ENCODE assay signal across 16 cellular contexts in the genomic region with DNA sequence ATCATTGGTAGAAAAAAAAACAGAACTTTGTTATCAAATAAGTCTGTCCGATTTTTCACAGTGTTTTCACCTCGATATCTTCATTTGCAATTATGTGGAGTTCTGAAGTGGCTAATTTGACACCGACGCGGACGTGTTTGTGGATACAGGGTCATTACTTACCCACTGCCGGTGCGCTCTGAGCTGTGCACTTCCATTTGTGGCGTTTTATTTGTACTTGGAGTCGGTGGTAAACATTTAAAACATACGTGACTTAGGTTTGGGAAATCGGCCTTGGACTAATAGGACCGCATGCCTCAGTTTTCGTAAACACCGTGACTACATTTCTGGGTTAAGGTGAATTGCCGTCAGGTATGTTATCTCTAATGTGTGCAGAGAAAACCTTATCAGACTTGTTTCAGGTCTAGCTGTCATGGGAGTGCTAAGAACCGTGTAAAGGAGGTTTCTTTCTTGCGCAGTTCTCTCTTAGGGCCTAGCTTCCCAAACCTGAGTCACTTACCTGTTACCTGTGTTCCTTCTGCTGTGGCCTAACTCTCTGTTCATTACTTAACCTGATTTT. TPM values are rescaled to one million over a fixed set of nuclear protein-coding genes. Genes with fewer than 3 reads are reported as not detected.
"Had no signal": no experiment of that assay in that cellular context is flagged by ENCODE, and none has a peak within 500 bp of the region (broad histone marks: within the 10 kb centered on the region; RNA-seq: fewer than 3 reads in every experiment).

No MANE protein-coding gene starts in this region.

- H3K9me3 Mint-ChIP-seq: stimulated activated naive CD8-positive, alpha-beta T cell treated with anti-CD3 and anti-CD28 coated beads, Interleukin-15, Interleukin-2, amounts not matched to agents 100 ng/mL and 50 ng/mL, for 24 hours had no signal

- H3K4me3 ChIP-seq: adrenal gland, coronary artery, gastrocnemius medialis, thoracic aorta had no signal

- ATAC-seq: gastrocnemius medialis had no signal

- H3K27me3 ChIP-seq: adrenal gland, gastrocnemius medialis had no signal

- H3K27ac Mint-ChIP-seq: stimulated activated naive CD8-positive, alpha-beta T cell treated with anti-CD3 and anti-CD28 coated beads, Interleukin-15, Interleukin-2, amounts not matched to agents 100 ng/mL and 50 ng/mL, for 24 hours had no signal

- DNase-seq: activated CD4-positive, alpha-beta T cell treated with anti-CD3 and anti-CD28 coated beads for 4 hours; activated naive CD4-positive, alpha-beta T cell treated with Interleukin-2 at 50 U/mL for 16 hours; adrenal gland; central memory CD4-positive, alpha-beta T cell; effector CD4-positive, alpha-beta T cell; gastrocnemius medialis; stimulated activated CD4-positive, alpha-beta T cell treated with anti-CD3 and anti-CD28 coated beads, Interleukin-4, amount 100 ng/mL, for 1 hour; stimulated activated CD8-positive, alpha-beta memory T cell treated with anti-CD3 and anti-CD28 coated beads, Interleukin-4, amount 100 ng/mL, for 48 hours; T1000 had no signal

- H3K4me3 Mint-ChIP-seq: stimulated activated naive CD8-positive, alpha-beta T cell treated with anti-CD3 and anti-CD28 coated beads, Interleukin-15, Interleukin-2, amounts not matched to agents 100 ng/mL and 50 ng/mL, for 24 hours had no signal

- H3K27ac ChIP-seq: adrenal gland, coronary artery, gastrocnemius medialis, thoracic aorta, VCaP had no signal

- H3K9me3 ChIP-seq: adrenal gland, gastrocnemius medialis, thoracic aorta had no signal

- H3K27me3 Mint-ChIP-seq: stimulated activated naive CD8-positive, alpha-beta T cell treated with anti-CD3 and anti-CD28 coated beads, Interleukin-15, Interleukin-2, amounts not matched to agents 100 ng/mL and 50 ng/mL, for 24 hours had no signal

RNA-seq across cellular contexts. Expression of a gene that starts 51.7 kb away (rescaled TPM):
- total RNA-seq: osteocyte had no signal
- polyA plus RNA-seq: fibroblast of lung, neural cell had no signal
